ENCODE assay signal across 11 cellular contexts in the genomic region with DNA sequence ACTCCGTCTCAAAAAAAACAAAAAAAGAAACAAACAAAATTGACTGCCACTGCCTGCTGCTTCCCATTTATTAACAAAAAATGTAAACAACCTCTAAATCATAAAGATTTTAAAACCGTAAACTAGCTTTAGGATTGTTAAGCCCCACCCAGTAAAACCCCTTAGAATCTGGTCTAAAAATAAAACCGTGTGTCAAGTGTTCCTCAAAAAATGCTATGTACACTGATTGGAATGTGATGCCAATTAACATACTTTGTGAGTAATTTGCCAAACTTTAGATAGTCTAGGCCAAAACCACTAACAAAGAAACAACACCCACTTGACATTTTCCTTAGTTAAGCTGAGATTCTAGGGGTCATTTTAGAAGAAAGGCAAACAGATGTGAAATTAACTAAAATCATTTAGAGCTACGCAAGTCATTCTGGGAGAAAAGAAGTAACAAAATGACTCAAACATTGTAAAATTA. TPM values are rescaled to one million over a fixed set of nuclear protein-coding genes. Genes with fewer than 3 reads are reported as not detected.
DNase-seq lines count a peak whose midpoint lies in the region; ATAC-seq, FAIRE-seq and TF ChIP-seq lines count a peak whose summit lies in the region.
"Had no signal": no experiment of that assay in that cellular context is flagged by ENCODE, and none has a peak within 500 bp of the region (broad histone marks: within the 10 kb centered on the region; RNA-seq: fewer than 3 reads in every experiment).

No MANE protein-coding gene starts in this region.

- TF ChIP-seq CTCF in keratinocyte (optimal IDR thresholded peaks at IDR 0.05 in 1 of 3, IDR thresholded peaks at IDR 0.05 in 1 of 3, conservative IDR thresholded peaks at IDR 0.05 in 1 of 3; ENCODE audit: extremely low read depth in 1 of 3, insufficient read depth in 2 of 3, low read length in 3 of 3) (no peak), thyroid gland (IDR thresholded peaks at IDR 0.05) (no peak)

- H4K20me1 ChIP-seq in keratinocyte (ENCODE audit: control insufficient read depth, extremely low read depth, insufficient read depth, low read length), result peaks cover 20% of the 10 kb centered on the region

- H3K4me2 ChIP-seq in keratinocyte (ENCODE audit: control insufficient read depth, extremely low read depth, insufficient read depth, low read depth, low read length), result peak overlapping the region; percentile 48

- H3K36me3 ChIP-seq in keratinocyte (ENCODE audit: control insufficient read depth in 2 of 2, extremely low read depth in 1 of 2, insufficient read depth in 2 of 2, low read length in 2 of 2) (no peaks in the 10 kb centered on the region), thyroid gland (no peaks in the 10 kb centered on the region)
- H3K36me3 ChIP-seq: ovary had no signal

- peak overlapping the region; percentile 55 for H3K4me3 Mint-ChIP-seq in activated naive CD8-positive, alpha-beta T cell

- intact Hi-C loops in thyroid gland (cut with DNase I) (no loop called here), posterior cingulate gyrus (cut with DNase I) (no loop called here)

- peaks cover 10 to 18% of the 10 kb centered on the region in 2 donors for H3K36me3 Mint-ChIP-seq in activated naive CD4-positive, alpha-beta T cell treated with anti-CD3 and anti-CD28 coated beads, Interleukin-2, amount 50 U/mL, for 72 hours
- peaks cover 4% of the 10 kb centered on the region for H3K36me3 Mint-ChIP-seq in activated naive CD8-positive, alpha-beta T cell

- H3K27me3 ChIP-seq in keratinocyte (ENCODE audit: control insufficient read depth, extremely low read depth, insufficient read depth, low read length), result no peaks in the 10 kb centered on the region
- no peaks in the 10 kb centered on the region for H3K27me3 ChIP-seq in thyroid gland
- H3K27me3 ChIP-seq: ovary had no signal

- peak overlapping the region; percentile 37 to 61 for H3K27ac Mint-ChIP-seq in activated naive CD4-positive, alpha-beta T cell treated with anti-CD3 and anti-CD28 coated beads, Interleukin-2, amount 50 U/mL, for 72 hours
- H3K27ac Mint-ChIP-seq in activated naive CD8-positive, alpha-beta T cell, result peak overlapping the region; percentile 58

- H3K9me3 ChIP-seq in keratinocyte (ENCODE audit: control insufficient read depth, low read depth, low read length) (no peaks in the 10 kb centered on the region), thyroid gland (no peaks in the 10 kb centered on the region)
- H3K9me3 ChIP-seq: ovary had no signal

- DNase-seq in activated naive CD4-positive, alpha-beta T cell treated with anti-CD3 and anti-CD28 coated beads, Interleukin-2, amount 50 U/mL, for 72 hours (ENCODE audit: low spot score in 2 of 2), result no peak
- no peak for DNase-seq in activated naive CD4-positive, alpha-beta T cell treated with Interleukin-2 at 50 U/mL for 16 hours
- DNase-seq in keratinocyte (ENCODE audit: low read depth, low spot score), result no peak
- no peak for DNase-seq in thyroid gland
- DNase-seq in posterior cingulate gyrus, result no peak
- no peak for DNase-seq in DMS 273 (lab: John Stamatoyannopoulos, UW; ENCODE audit: unreplicated experiment)
- DNase-seq: activated CD4-positive, alpha-beta T cell treated with anti-CD3 and anti-CD28 coated beads for 48 hours; NCI-H526 treated with DMSO at 0.1 percent for 48 hours; ovary had no signal

- H2AFZ ChIP-seq in keratinocyte (ENCODE audit: control insufficient read depth, low read length), result no peak overlapping the region

- H3K9me1 ChIP-seq in keratinocyte (ENCODE audit: control insufficient read depth, extremely low read depth, insufficient read depth, low read length), result no peaks in the 10 kb centered on the region

- H3K4me1 ChIP-seq in keratinocyte (ENCODE audit: control insufficient read depth, extremely low read depth, insufficient read depth, low read length) (peaks cover 24% of the 10 kb centered on the region), thyroid gland (peaks cover 53 to 65% of the 10 kb centered on the region in 2 donors)

- H3K27ac ChIP-seq in keratinocyte (ENCODE audit: control insufficient read depth, insufficient read depth, low read length) (peak overlapping the region; percentile 6), thyroid gland (peak overlapping the region; percentile 59 to 99 (median 77))
- H3K27ac ChIP-seq: ovary had no signal

- H3K9ac ChIP-seq in keratinocyte (ENCODE audit: control insufficient read depth, extremely low read depth, insufficient read depth, low read length), result no peak overlapping the region

- no peaks in the 10 kb centered on the region for H3K9me3 Mint-ChIP-seq in activated naive CD4-positive, alpha-beta T cell treated with anti-CD3 and anti-CD28 coated beads, Interleukin-2, amount 50 U/mL, for 72 hours
- H3K9me3 Mint-ChIP-seq in activated naive CD8-positive, alpha-beta T cell (ENCODE audit: low read depth), result no peaks in the 10 kb centered on the region

- H3K79me2 ChIP-seq in keratinocyte (ENCODE audit: control insufficient read depth, insufficient read depth, low read length), result peaks cover 100% of the 10 kb centered on the region

- dilution Hi-C loops in keratinocyte (cut with MboI; ENCODE audit: extremely low pct_ligation_motif_present, low sequenced_read_pairs), result no loop called here

- WGBS in thyroid gland, 2 donors, result 44 to 47% methylated on average over 4 of the region's 4 CpGs

- no peak for FAIRE-seq in keratinocyte (lab: Jason Lieb, UNC)

- TF ChIP-seq POLR2A in thyroid gland (IDR thresholded peaks at IDR 0.05), result no peak

- H3K4me1 Mint-ChIP-seq in activated naive CD8-positive, alpha-beta T cell (ENCODE audit: low read depth), result peaks cover 60% of the 10 kb centered on the region

- H3K4me3 ChIP-seq in keratinocyte (ENCODE audit: control insufficient read depth in 2 of 3, extremely low read depth in 1 of 3, insufficient read depth in 2 of 3, low read depth in 1 of 3, low read length in 3 of 3) (no peak overlapping the region), thyroid gland (replicated peaks in 1 of 3) (no peak overlapping the region)
- H3K4me3 ChIP-seq: ovary had no signal

- no peaks in the 10 kb centered on the region for H3K27me3 Mint-ChIP-seq in activated naive CD8-positive, alpha-beta T cell

- ATAC-seq in activated naive CD4-positive, alpha-beta T cell treated with anti-CD3 and anti-CD28 coated beads, Interleukin-2, amount 50 U/mL, for 72 hours, result peak; percentile 21 to 53
- no peak for ATAC-seq in GM19023 (IDR thresholded peaks at IDR 0.05; ENCODE audit: unreplicated experiment)

RNA-seq across cellular contexts. Expression of gene RAF1, which starts 5.3 kb away (rescaled TPM):
- 10 to 100 TPM; 75.9 to 97.0 TPM for total RNA-seq in activated naive CD4-positive, alpha-beta T cell treated with anti-CD3 and anti-CD28 coated beads, Interleukin-2, amount 50 U/mL, for 72 hours
- polyA plus RNA-seq in keratinocyte, result 68.3 to 92.4 TPM (median 80.1 TPM) in 3 replicates
- polyA plus RNA-seq in keratinocyte (2011; ENCODE audit: low read depth), result 37.3 TPM
- polyA plus RNA-seq in keratinocyte (2011; cell fraction: cytosol; rRNA removed), result 52.7 and 76.6 TPM in 2 replicates
- 99.3 and 102 TPM in 2 replicates for polyA plus RNA-seq in keratinocyte (2011; cell fraction: nucleus; rRNA removed)
- 44.5 and 52.1 TPM in 2 replicates for polyA plus RNA-seq in keratinocyte (2012; ENCODE audit: low replicate concordance)
- 78.9 to 152 TPM (median 116 TPM) in 3 replicates for polyA minus RNA-seq in keratinocyte
- polyA minus RNA-seq in keratinocyte (2011; cell fraction: cytosol; rRNA and poly(A)+ RNA removed), result 64.5 TPM
- polyA minus RNA-seq in keratinocyte (2011; cell fraction: nucleus; rRNA and poly(A)+ RNA removed), result 72.2 and 98.4 TPM in 2 replicates
- 100 to 1,000 TPM; 151 to 174 (median 163) TPM for total RNA-seq in thyroid gland
